19 cellular contexts compared by ENCODE assay signal in the genomic region with DNA sequence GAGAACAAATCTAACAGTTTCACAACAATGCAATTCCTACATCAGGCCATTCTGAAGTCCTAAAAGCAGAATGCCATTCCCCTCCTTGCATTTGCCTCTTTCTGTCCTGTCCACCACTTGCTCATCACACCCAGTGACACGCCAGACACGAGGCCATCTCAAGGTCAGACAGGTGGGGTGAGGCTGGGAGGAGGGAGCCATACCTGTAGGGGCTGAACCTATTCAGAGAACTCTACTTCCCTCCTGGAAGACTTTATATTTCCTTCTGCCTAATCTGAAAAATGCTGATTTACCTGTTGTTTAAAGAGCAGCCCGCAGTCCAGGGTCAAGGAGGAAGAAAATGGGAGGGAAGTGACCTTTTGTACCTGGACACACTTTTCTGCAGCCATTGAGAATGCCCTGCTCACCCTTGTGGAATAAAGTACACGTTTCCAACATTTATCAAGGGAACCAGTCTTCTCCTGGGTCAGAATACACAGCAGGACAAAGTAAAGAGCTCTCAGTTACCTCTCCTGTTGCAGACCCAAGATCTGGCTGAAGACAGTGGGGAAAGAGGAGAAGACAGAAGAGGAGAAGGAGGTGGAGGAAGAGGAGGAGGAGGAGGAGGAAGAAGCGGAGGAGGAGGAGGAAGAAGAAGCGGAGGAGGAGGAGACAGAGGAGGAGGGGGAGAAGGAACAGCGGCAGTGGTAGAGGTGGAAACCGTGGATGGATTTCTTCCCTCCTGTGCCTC. TPM values are rescaled to one million over a fixed set of nuclear protein-coding genes. Genes with fewer than 3 reads are reported as not detected.
DNase-seq lines count a peak whose midpoint lies in the region; FAIRE-seq and TF ChIP-seq lines count a peak whose summit lies in the region.
"Had no signal": no experiment of that assay in that cellular context is flagged by ENCODE, and none has a peak within 500 bp of the region (broad histone marks: within the 10 kb centered on the region; RNA-seq: fewer than 3 reads in every experiment).

No MANE protein-coding gene starts in this region.

- H3K79me2 ChIP-seq in DOHH2 (ENCODE audit: control insufficient read depth, low read length) (peaks cover 51% of the 10 kb centered on the region), keratinocyte (ENCODE audit: control insufficient read depth, insufficient read depth, low read length) (no peaks in the 10 kb centered on the region)

- no peak for TF ChIP-seq POLR2A in Peyer's patch (IDR thresholded peaks at IDR 0.05)

- H3K4me3 ChIP-seq in DOHH2 (ENCODE audit: low read length) (peak overlapping the region; percentile 82), Peyer's patch (peak overlapping the region in 3 of 4 donors; percentile 5 to 43 (median 27)), keratinocyte (ENCODE audit: control insufficient read depth in 2 of 3, extremely low read depth in 1 of 3, insufficient read depth in 2 of 3, low read depth in 1 of 3, low read length in 3 of 3) (no peak overlapping the region), small intestine (ENCODE audit: low read depth in 1 of 2, low read length in 2 of 2) (peak overlapping the region in 1 of 2 donors; percentile 13)

- 42 to 60% (median 57%) methylated on average over 8 of the region's 8 CpGs for WGBS in small intestine, 3 donors

- H3K4me1 ChIP-seq in DOHH2 (ENCODE audit: control insufficient read depth, low read length) (peaks cover 70% of the 10 kb centered on the region), Peyer's patch (peaks cover 6 to 19% (median 7%) of the 10 kb centered on the region in 4 donors), keratinocyte (ENCODE audit: control insufficient read depth, extremely low read depth, insufficient read depth, low read length) (peaks cover 47% of the 10 kb centered on the region), small intestine (ENCODE audit: control insufficient read depth in 2 of 2, insufficient read depth in 1 of 2, low read depth in 1 of 2, low read length in 1 of 2) (peaks cover 2% of the 10 kb centered on the region in 2 donors)

- no peaks in the 10 kb centered on the region for H3K9me2 ChIP-seq in DOHH2 (replicated peaks; ENCODE audit: control insufficient read depth, low read length)

- peaks cover 63% of the 10 kb centered on the region for H3K36me3 ChIP-seq in DOHH2 (ENCODE audit: control insufficient read depth, low read length)
- H3K36me3 ChIP-seq in Peyer's patch: no peaks in the 10 kb centered on the region
- H3K36me3 ChIP-seq in keratinocyte (ENCODE audit: control insufficient read depth in 2 of 2, extremely low read depth in 1 of 2, insufficient read depth in 2 of 2, low read length in 2 of 2): no peaks in the 10 kb centered on the region
- H3K36me3 ChIP-seq in small intestine (ENCODE audit: control insufficient read depth in 2 of 2, insufficient read depth in 2 of 2, low read length in 2 of 2): no peaks in the 10 kb centered on the region

- no peak for DNase-seq in Peyer's patch
- no peak for DNase-seq in keratinocyte (ENCODE audit: low read depth, low spot score)
- DNase-seq in small intestine: peak; percentile 73
- no peak for DNase-seq in GOT3 (lab: John Stamatoyannopoulos, UW)
- no peak for DNase-seq in activated T-cell treated with anti-CD3 and anti-CD28 coated beads, Interleukin-2, amount 50 U/mL, for 1 hour
- DNase-seq in activated CD4-positive, CD25-positive, alpha-beta regulatory T cell treated with anti-CD3 and anti-CD28 coated beads, Interleukin-2, amount 50 U/mL, for 72 hours: no peak
- no peak for DNase-seq in head of caudate nucleus
- DNase-seq: activated CD8-positive, alpha-beta T cell treated with anti-CD3 and anti-CD28 coated beads for 36 hours; activated effector memory CD4-positive, alpha-beta T cell treated with anti-CD3 and anti-CD28 coated beads, Interleukin-2, amount 50 U/mL, for 16 hours; H7; KBM-7; NCI-H1694; NCI-H526 treated with DMSO at 0.1 percent for 48 hours; stimulated activated CD4-positive, alpha-beta T cell treated with anti-CD3 and anti-CD28 coated beads, Interleukin-12 subunit alpha, Interleukin-12 subunit beta, amount 100 ng/mL, for 4 hours had no signal

- H2AFZ ChIP-seq in keratinocyte (ENCODE audit: control insufficient read depth, low read length): peak overlapping the region; percentile 71

- dilution Hi-C loops in keratinocyte (cut with MboI; ENCODE audit: extremely low pct_ligation_motif_present, low sequenced_read_pairs): no loop called here

- H3K27ac ChIP-seq in DOHH2 (ENCODE audit: low read depth, low read length): peak overlapping the region; percentile 94
- peak overlapping the region; percentile 76 to 87 (median 82) for H3K27ac ChIP-seq in Peyer's patch
- no peak overlapping the region for H3K27ac ChIP-seq in keratinocyte (ENCODE audit: control insufficient read depth, insufficient read depth, low read length)
- H3K27ac ChIP-seq in small intestine (ENCODE audit: low read depth in 1 of 2, low read length in 1 of 2): peak overlapping the region; percentile 82 to 93

- H4K20me1 ChIP-seq in DOHH2 (ENCODE audit: control insufficient read depth, insufficient read depth, low read depth, low read length): peaks cover 8% of the 10 kb centered on the region; the same call in 1 of the 2 replicates
- no peaks in the 10 kb centered on the region for H4K20me1 ChIP-seq in keratinocyte (ENCODE audit: control insufficient read depth, extremely low read depth, insufficient read depth, low read length)

- H3K4me2 ChIP-seq in DOHH2 (ENCODE audit: low read length) (peak overlapping the region; percentile 85), keratinocyte (ENCODE audit: control insufficient read depth, extremely low read depth, insufficient read depth, low read depth, low read length) (peak overlapping the region; percentile 70)

- H3K9me3 ChIP-seq in DOHH2 (ENCODE audit: control insufficient read depth, insufficient read depth, low read length) (peaks cover 3% of the 10 kb centered on the region; the same call in 1 of the 2 replicates), Peyer's patch (no peaks in the 10 kb centered on the region), keratinocyte (ENCODE audit: control insufficient read depth, low read depth, low read length) (no peaks in the 10 kb centered on the region), small intestine (ENCODE audit: control insufficient read depth, low read depth) (no peaks in the 10 kb centered on the region)

- no peaks in the 10 kb centered on the region for H3K9me1 ChIP-seq in keratinocyte (ENCODE audit: control insufficient read depth, extremely low read depth, insufficient read depth, low read length)

- H3K27me3 ChIP-seq in DOHH2 (ENCODE audit: control insufficient read depth, low read length): no peaks in the 10 kb centered on the region
- no peaks in the 10 kb centered on the region for H3K27me3 ChIP-seq in Peyer's patch
- no peaks in the 10 kb centered on the region for H3K27me3 ChIP-seq in keratinocyte (ENCODE audit: control insufficient read depth, extremely low read depth, insufficient read depth, low read length)
- H3K27me3 ChIP-seq in small intestine (ENCODE audit: control insufficient read depth in 2 of 2, insufficient read depth in 2 of 2, low read length in 2 of 2): no peaks in the 10 kb centered on the region

- TF ChIP-seq CTCF in DOHH2 (IDR thresholded peaks at IDR 0.05; ENCODE audit: low read depth, low read length, poor library complexity, severe bottlenecking) (no peak), Peyer's patch (IDR thresholded peaks at IDR 0.05) (no peak), keratinocyte (optimal IDR thresholded peaks at IDR 0.05 in 1 of 3, IDR thresholded peaks at IDR 0.05 in 1 of 3, conservative IDR thresholded peaks at IDR 0.05 in 1 of 3; ENCODE audit: extremely low read depth in 1 of 3, insufficient read depth in 2 of 3, low read length in 3 of 3) (no peak)

- no peak overlapping the region for H3K9ac ChIP-seq in keratinocyte (ENCODE audit: control insufficient read depth, extremely low read depth, insufficient read depth, low read length)

- FAIRE-seq in keratinocyte (lab: Jason Lieb, UNC): no peak
- FAIRE-seq in small intestine (lab: Jason Lieb, UNC): no peak
- FAIRE-seq: endothelial cell of umbilical vein had no signal

- peaks cover 35% of the 10 kb centered on the region for H3F3A ChIP-seq in DOHH2 (ENCODE audit: control insufficient read depth, insufficient read depth)

- intact Hi-C loops in head of caudate nucleus (cut with DNase I): no loop called here

RNA-seq across cellular contexts. Expression of gene BLNK, which starts 1.1 kb away (rescaled TPM):
- total RNA-seq in Peyer's patch: 10 to 100 TPM; 49.3 to 79.5 (median 50.1) TPM
- polyA plus RNA-seq in keratinocyte: 0.51 to 4.4 TPM (median 2.2 TPM) in 3 replicates
- polyA plus RNA-seq in keratinocyte (2011; ENCODE audit: low read depth): 9.5 TPM
- 2.3 and 2.8 TPM in 2 replicates for polyA plus RNA-seq in keratinocyte (2011; cell fraction: cytosol; rRNA removed)
- 6.0 and 6.9 TPM in 2 replicates for polyA plus RNA-seq in keratinocyte (2011; cell fraction: nucleus; rRNA removed)
- 0.41 and 12.3 TPM in 2 replicates for polyA plus RNA-seq in keratinocyte (2012; ENCODE audit: low replicate concordance)
- 2.1 to 3.7 TPM in 2 of 3 replicates, not detected in the other for polyA minus RNA-seq in keratinocyte
- polyA minus RNA-seq in keratinocyte (2011; cell fraction: cytosol; rRNA and poly(A)+ RNA removed): not detected
- polyA minus RNA-seq in keratinocyte (2011; cell fraction: nucleus; rRNA and poly(A)+ RNA removed): 2.6 and 5.2 TPM in 2 replicates
- 10 to 100 TPM; 26.7 to 69.3 (median 27.7) TPM for polyA plus RNA-seq in small intestine
- total RNA-seq: Daoy, endothelial cell of umbilical vein, H7 had no signal
- polyA plus RNA-seq: endothelial cell of umbilical vein had no signal

RNA-seq across cellular contexts. Expression of gene DNTT, which starts 31.8 kb away (rescaled TPM):
- not detected for total RNA-seq in Peyer's patch
- polyA plus RNA-seq in keratinocyte (not detected in 3 replicates), small intestine (not detected)
- not detected for polyA plus RNA-seq in keratinocyte (2011; ENCODE audit: low read depth)
- polyA plus RNA-seq in keratinocyte (2011; cell fraction: cytosol; rRNA removed): not detected in 2 replicates
- polyA plus RNA-seq in keratinocyte (2011; cell fraction: nucleus; rRNA removed): not detected in 2 replicates
- not detected in 2 replicates for polyA plus RNA-seq in keratinocyte (2012; ENCODE audit: low replicate concordance)
- polyA minus RNA-seq in keratinocyte: not detected in 3 replicates
- not detected for polyA minus RNA-seq in keratinocyte (2011; cell fraction: cytosol; rRNA and poly(A)+ RNA removed)
- not detected in 2 replicates for polyA minus RNA-seq in keratinocyte (2011; cell fraction: nucleus; rRNA and poly(A)+ RNA removed)
- total RNA-seq: activated CD8-positive, alpha-beta T cell treated with anti-CD3 and anti-CD28 coated beads for 36 hours; Daoy; endothelial cell of umbilical vein; H7; lower leg skin; osteoblast had no signal
- polyA plus RNA-seq: endothelial cell of umbilical vein had no signal

Comparison
In these comparisons a context has a peak if more than half of its experiments do, and no peak if none do; other contexts are left out.
1. H3K4me3 ChIP-seq: peak in DOHH2 (single experiment) and Peyer's patch (3 of 4); none in keratinocyte (0 of 3).